8 cellular contexts compared by ENCODE assay signal in genomic region chr10:58064714-58065528, GRCh38.
DNase-seq lines count a peak whose midpoint lies in the region; ATAC-seq, FAIRE-seq and TF ChIP-seq lines count a peak whose summit lies in the region.

No MANE protein-coding gene starts in this region.

- H4K20me1 ChIP-seq in endothelial cell of umbilical vein (replicated peaks; ENCODE audit: control insufficient read depth, extremely low read depth, insufficient read depth, low read length), result no peaks in the 10 kb centered on the region

- TF ChIP-seq POLR2A in Peyer's patch (IDR thresholded peaks at IDR 0.05) (no peak), endothelial cell of umbilical vein (IDR thresholded peaks at IDR 0.05; ENCODE audit: low read depth, low read length) (no peak)

- H3K4ac ChIP-seq in neuronal stem cell (ENCODE audit: low read length), result no peak overlapping the region

- no TSS peak for BruUV-seq in endothelial cell of umbilical vein (replicated peaks; lab: Mats Ljungman, UMichigan)

- peak; percentile 76 for FAIRE-seq in endothelial cell of umbilical vein (lab: Jason Lieb, UNC)

- no peak overlapping the region for H2BK15ac ChIP-seq in neuronal stem cell (ENCODE audit: low read length)

- H3K4me3 ChIP-seq in Peyer's patch (no peak overlapping the region), endothelial cell of umbilical vein (replicated peaks in 1 of 3; ENCODE audit: insufficient read depth in 1 of 3, low read depth in 1 of 3, low read length in 3 of 3) (no peak overlapping the region), neuronal stem cell (ENCODE audit: low read length in 2 of 2) (no peak overlapping the region)

- H3K4me2 ChIP-seq in endothelial cell of umbilical vein (ENCODE audit: insufficient read depth, low read length) (no peak overlapping the region), neuronal stem cell (ENCODE audit: insufficient read depth, low read length, poor library complexity, severe bottlenecking) (no peak overlapping the region)

- H3K9me3 ChIP-seq in Peyer's patch (no peaks in the 10 kb centered on the region), endothelial cell of umbilical vein (replicated peaks; ENCODE audit: control insufficient read depth, insufficient read depth, low read length) (no peaks in the 10 kb centered on the region), neuronal stem cell (replicated peaks in 1 of 2; ENCODE audit: control insufficient read depth in 2 of 2, insufficient read depth in 1 of 2, low read depth in 1 of 2, low read length in 2 of 2) (no peaks in the 10 kb centered on the region)

- H2AFZ ChIP-seq in endothelial cell of umbilical vein (ENCODE audit: low read depth, low read length), result no peak overlapping the region
- no peak overlapping the region for H2AFZ ChIP-seq in neuronal stem cell (ENCODE audit: low read length)

- dilution Hi-C loops in endothelial cell of umbilical vein (cut with MboI; ENCODE audit: extremely low pct_ligation_motif_present, low sequenced_read_pairs), result loop anchor here (25.0 kb wide), 1 partner anchor 728 kb away; no protein-coding TSS in a partner anchor

- no peak overlapping the region for H3K27ac ChIP-seq in Peyer's patch
- no peak overlapping the region for H3K27ac ChIP-seq in endothelial cell of umbilical vein (ENCODE audit: insufficient read depth, low read depth, low read length)
- no peak overlapping the region for H3K27ac ChIP-seq in neuronal stem cell (replicated peaks; ENCODE audit: low read length)

- CTCF ChIA-PET in endothelial cell of umbilical vein (lab: Charles Lee), result no interaction called here

- H4K8ac ChIP-seq in neuronal stem cell (ENCODE audit: low read depth, low read length), result no peak overlapping the region

- intact Hi-C loops in endothelial cell of umbilical vein (cut with micrococcal nuclease), result no loop called here

- no peak overlapping the region for H3K23ac ChIP-seq in neuronal stem cell (ENCODE audit: low read depth, low read length, poor library complexity)

- H3K9ac ChIP-seq in endothelial cell of umbilical vein (replicated peaks; ENCODE audit: extremely low read depth, insufficient read depth, low read length) (no peak overlapping the region), neuronal stem cell (ENCODE audit: low read depth, low read length, poor library complexity) (no peak overlapping the region)

- H3K79me1 ChIP-seq in neuronal stem cell (ENCODE audit: low read depth, low read length), result no peaks in the 10 kb centered on the region

- no CpG with 5 or more reads among the region's 4 CpGs for WGBS in neuronal stem cell (ENCODE audit: extremely low coverage in 2 of 2, insufficient read length in 2 of 2, insufficient replicate concordance in 1 of 2), 2 donors

- H3K9me1 ChIP-seq in endothelial cell of umbilical vein (replicated peaks; ENCODE audit: control insufficient read depth, extremely low read depth, insufficient read depth, low read length), result no peaks in the 10 kb centered on the region

- H2BK120ac ChIP-seq in neuronal stem cell (ENCODE audit: low read depth, low read length), result no peak overlapping the region

- POLR2A ChIA-PET in endothelial cell of umbilical vein (lab: Charles Lee), result no interaction called here

- ATAC-seq in HG03342 (IDR thresholded peaks at IDR 0.05; ENCODE audit: unreplicated experiment), result peak; percentile 44
- no peak for ATAC-seq in HG03457 (IDR thresholded peaks at IDR 0.05; ENCODE audit: unreplicated experiment)

- TF ChIP-seq CTCF in Peyer's patch (IDR thresholded peaks at IDR 0.05), result peak in 4 of 6 experiments; percentile 38 to 77 (median 72)
- TF ChIP-seq CTCF in endothelial cell of umbilical vein (IDR thresholded peaks at IDR 0.05; ENCODE audit: extremely low read depth in 1 of 2, insufficient read depth in 1 of 2, low read depth in 1 of 2, low read length in 2 of 2), result peak; percentile 30 to 38

- H3K4me1 ChIP-seq in Peyer's patch (no peaks in the 10 kb centered on the region), endothelial cell of umbilical vein (ENCODE audit: control insufficient read depth, extremely low read depth, insufficient read depth, low read length) (no peaks in the 10 kb centered on the region), neuronal stem cell (ENCODE audit: control insufficient read depth in 2 of 2, insufficient read depth in 1 of 2, low read depth in 1 of 2, low read length in 2 of 2) (no peaks in the 10 kb centered on the region)

- DNase-seq in activated T-cell treated with anti-CD3 and anti-CD28 coated beads for 24 hours (ENCODE audit: low read depth) (peak; percentile 5), Peyer's patch (no peak), endothelial cell of umbilical vein (ENCODE audit: low read depth, low spot score) (peak; percentile 23), neuronal stem cell (ENCODE audit: low spot score) (peak; percentile 61)
- DNase-seq in activated T-cell treated with anti-CD3 and anti-CD28 coated beads, Interleukin-2, amount 50 U/mL, for 1 hour, result no peak
- no peak for DNase-seq in activated CD4-positive, CD25-positive, alpha-beta regulatory T cell treated with anti-CD3 and anti-CD28 coated beads, Interleukin-2, amount 50 U/mL, for 72 hours

- H4K91ac ChIP-seq in neuronal stem cell (ENCODE audit: low read depth, low read length, poor library complexity), result no peak overlapping the region

- H3K18ac ChIP-seq in neuronal stem cell (ENCODE audit: low read length), result no peak overlapping the region

- no peak overlapping the region for H2BK12ac ChIP-seq in neuronal stem cell (ENCODE audit: low read length)

- H2BK5ac ChIP-seq in neuronal stem cell (ENCODE audit: low read length), result no peak overlapping the region

- no peak overlapping the region for H3K14ac ChIP-seq in neuronal stem cell (ENCODE audit: low read length)

- no peaks in the 10 kb centered on the region for H3K27me3 ChIP-seq in Peyer's patch
- H3K27me3 ChIP-seq in endothelial cell of umbilical vein (ENCODE audit: control insufficient read depth in 2 of 2, insufficient read depth in 2 of 2, low read length in 2 of 2), result no peaks in the 10 kb centered on the region
- no peaks in the 10 kb centered on the region for H3K27me3 ChIP-seq in neuronal stem cell (ENCODE audit: control insufficient read depth in 3 of 3, insufficient read depth in 3 of 3, low read depth in 1 of 3, low read length in 3 of 3)

- no peaks in the 10 kb centered on the region for H3K79me2 ChIP-seq in endothelial cell of umbilical vein (ENCODE audit: control insufficient read depth, insufficient read depth, low read length)

- H3K36me3 ChIP-seq in Peyer's patch (no peaks in the 10 kb centered on the region), endothelial cell of umbilical vein (ENCODE audit: control insufficient read depth in 2 of 2, extremely low read depth in 1 of 2, insufficient read depth in 2 of 2, low read length in 2 of 2) (no peaks in the 10 kb centered on the region), neuronal stem cell (replicated peaks in 1 of 2; ENCODE audit: control insufficient read depth in 2 of 2, insufficient read depth in 2 of 2, low read length in 2 of 2) (no peaks in the 10 kb centered on the region)

- H2AK5ac ChIP-seq in neuronal stem cell (ENCODE audit: low read depth, low read length), result no peak overlapping the region

TF ChIP-seq in endothelial cell of umbilical vein, 7 proteins besides CTCF, POLR2A, EP300 and RAD21:
- TF ChIP-seq MAX (IDR thresholded peaks at IDR 0.05; ENCODE audit: insufficient read depth, insufficient read length) (no peak), JUN (IDR thresholded peaks at IDR 0.05; ENCODE audit: borderline replicate concordance, insufficient read depth, insufficient read length, low read depth) (no peak), MYC (IDR thresholded peaks at IDR 0.05; ENCODE audit: low read depth, low read length) (no peak), FOS (IDR thresholded peaks at IDR 0.05; ENCODE audit: borderline replicate concordance, insufficient read depth, low read length) (no peak)

Comparison
In these comparisons a context has a peak if more than half of its experiments do, and no peak if none do; other contexts are left out.
1. DNase-seq: peak in activated T-cell treated with anti-CD3 and anti-CD28 coated beads for 24 hours (single experiment), endothelial cell of umbilical vein (single experiment) and neuronal stem cell (single experiment); none in activated T-cell treated with anti-CD3 and anti-CD28 coated beads, Interleukin-2, amount 50 U/mL, for 1 hour (single experiment), Peyer's patch (0 of 3) and activated CD4-positive, CD25-positive, alpha-beta regulatory T cell treated with anti-CD3 and anti-CD28 coated beads, Interleukin-2, amount 50 U/mL, for 72 hours (single experiment).